1 cellular context compared by ENCODE assay signal in the genomic region with DNA sequence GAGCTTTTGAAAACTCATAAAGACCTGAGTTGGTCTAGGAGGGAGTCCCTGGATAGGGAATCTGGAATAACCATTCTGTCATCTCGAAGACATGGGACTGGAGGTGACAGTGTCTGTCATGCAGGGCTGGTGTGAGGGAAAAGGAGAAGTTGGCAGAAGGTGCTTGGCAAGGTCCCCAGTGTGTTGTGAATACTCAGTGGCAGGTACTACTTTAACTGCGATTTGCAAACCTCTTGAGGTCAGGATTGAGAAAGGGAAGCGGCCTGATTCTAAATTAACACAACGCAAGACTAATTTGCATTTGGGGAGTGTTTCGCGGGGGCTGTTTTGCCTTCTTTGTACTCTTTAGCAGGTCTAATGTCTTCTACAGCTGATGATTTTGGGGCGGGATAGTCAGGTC.
TF ChIP-seq lines count a peak whose summit lies in the region.

No MANE protein-coding gene starts in this region.

TF ChIP-seq in GM23338, 12 proteins besides CTCF, POLR2A, EP300 and RAD21 (continued from another document):
- TF ChIP-seq ZNF462 (CRISPR knock-in tag; IDR thresholded peaks at IDR 0.05) (no peak), EZH2phosphoT487 (IDR thresholded peaks at IDR 0.05; ENCODE audit: unreplicated experiment) (no peak)
TF ChIP-seq in GM23338: peak in this region for 0.
